ENCODE assay signal across 8 cellular contexts in genomic region chr2:189407161-189407943, GRCh38. TPM values are rescaled to one million over a fixed set of nuclear protein-coding genes. Genes with fewer than 3 reads are reported as not detected.
A peak's percentile ranks its signal among the peaks of the same experiment; 100 is the strongest.
DNase-seq lines count a peak whose midpoint lies in the region; ATAC-seq and TF ChIP-seq lines count a peak whose summit lies in the region.

No MANE protein-coding gene starts in this region.

- H2AFZ ChIP-seq in OCI-LY3 (ENCODE audit: low read depth, low read length) = peak overlapping the region; percentile 55; the same call in 1 of the 2 replicates
- H2AFZ ChIP-seq in neuronal stem cell (ENCODE audit: low read length) = peak overlapping the region; percentile 53

- no peak for TF ChIP-seq CTCF in OCI-LY3 (IDR thresholded peaks at IDR 0.05; ENCODE audit: low read depth, low read length)

- H4K91ac ChIP-seq in neuronal stem cell (ENCODE audit: low read depth, low read length, poor library complexity) = no peak overlapping the region

- H3K18ac ChIP-seq in neuronal stem cell (ENCODE audit: low read length) = no peak overlapping the region

- H3K9ac ChIP-seq in OCI-LY3 (ENCODE audit: low read length) (no peak overlapping the region), endocrine pancreas (ENCODE audit: control insufficient read depth, insufficient read depth, low read length) (no peak overlapping the region), neuronal stem cell (ENCODE audit: low read depth, low read length, poor library complexity) (no peak overlapping the region)

- no peak overlapping the region for H3K14ac ChIP-seq in neuronal stem cell (ENCODE audit: low read length)

- H2BK15ac ChIP-seq in neuronal stem cell (ENCODE audit: low read length) = no peak overlapping the region

- CTCF ChIA-PET in activated CD8-positive, alpha-beta memory T cell treated with anti-CD3 and anti-CD28 coated beads, Interleukin-2, amount 10 ng/mL, durations not matched to agents 7 days and 5 days (lab: Charles Lee) = interaction anchor here (0.8 to 2.5 kb wide), 3 partner anchors 265 to 882 kb away, joined by 3 to 15 read pairs (median 11); no protein-coding TSS in a partner anchor

- no peak overlapping the region for H3K27ac Mint-ChIP-seq in activated CD8-positive, alpha-beta memory T cell treated with anti-CD3 and anti-CD28 coated beads, Interleukin-2, amount 10 ng/mL, durations not matched to agents 7 days and 5 days

- peaks cover 3% of the 10 kb centered on the region for H3K27me3 Mint-ChIP-seq in activated CD8-positive, alpha-beta memory T cell treated with anti-CD3 and anti-CD28 coated beads, Interleukin-2, amount 10 ng/mL, durations not matched to agents 7 days and 5 days

- WGBS in neuronal stem cell (ENCODE audit: extremely low coverage in 2 of 2, insufficient read length in 2 of 2, insufficient replicate concordance in 1 of 2), 2 donors = no CpG with 5 or more reads among the region's 3 CpGs

- no peaks in the 10 kb centered on the region for H3K79me1 ChIP-seq in neuronal stem cell (ENCODE audit: low read depth, low read length)

- H3K4me3 Mint-ChIP-seq in activated CD8-positive, alpha-beta memory T cell treated with anti-CD3 and anti-CD28 coated beads, Interleukin-2, amount 10 ng/mL, durations not matched to agents 7 days and 5 days = no peak overlapping the region

- ATAC-seq in GM18873 (IDR thresholded peaks at IDR 0.05; ENCODE audit: low FRiP score, unreplicated experiment) (no peak), GM21528 (IDR thresholded peaks at IDR 0.05; ENCODE audit: low FRiP score, unreplicated experiment) (no peak)
- ATAC-seq in activated CD8-positive, alpha-beta memory T cell treated with anti-CD3 and anti-CD28 coated beads, Interleukin-2, amount 10 ng/mL, durations not matched to agents 7 days and 5 days = no peak

- no peak overlapping the region for H2AK5ac ChIP-seq in neuronal stem cell (ENCODE audit: low read depth, low read length)

- H3K9me3 ChIP-seq in OCI-LY3 (ENCODE audit: insufficient read depth, low read length) (no peaks in the 10 kb centered on the region), endocrine pancreas (ENCODE audit: control insufficient read depth, low read length) (no peaks in the 10 kb centered on the region), neuronal stem cell (replicated peaks in 1 of 2; ENCODE audit: control insufficient read depth in 2 of 2, insufficient read depth in 1 of 2, low read depth in 1 of 2, low read length in 2 of 2) (no peaks in the 10 kb centered on the region)

- no peak overlapping the region for H2BK5ac ChIP-seq in neuronal stem cell (ENCODE audit: low read length)

- no peaks in the 10 kb centered on the region for H3K9me3 Mint-ChIP-seq in activated CD8-positive, alpha-beta memory T cell treated with anti-CD3 and anti-CD28 coated beads, Interleukin-2, amount 10 ng/mL, durations not matched to agents 7 days and 5 days (ENCODE audit: low read depth)

- no peak overlapping the region for H3K23ac ChIP-seq in neuronal stem cell (ENCODE audit: low read depth, low read length, poor library complexity)

- H3K27ac ChIP-seq in OCI-LY3 (ENCODE audit: low read length) (no peak overlapping the region), neuronal stem cell (replicated peaks; ENCODE audit: low read length) (no peak overlapping the region)

- no peaks in the 10 kb centered on the region for H3K27me3 ChIP-seq in OCI-LY3 (ENCODE audit: low read depth, low read length)
- H3K27me3 ChIP-seq in endocrine pancreas (ENCODE audit: control insufficient read depth, insufficient read depth, low read length) = no peaks in the 10 kb centered on the region
- H3K27me3 ChIP-seq in neuronal stem cell (ENCODE audit: control insufficient read depth in 3 of 3, insufficient read depth in 3 of 3, low read depth in 1 of 3, low read length in 3 of 3) = no peaks in the 10 kb centered on the region

- no peak overlapping the region for H3K4me3 ChIP-seq in OCI-LY3 (ENCODE audit: low read length)
- H3K4me3 ChIP-seq in endocrine pancreas (ENCODE audit: control insufficient read depth, insufficient read depth, low read length) = peak overlapping the region; percentile 65
- no peak overlapping the region for H3K4me3 ChIP-seq in neuronal stem cell (ENCODE audit: low read length in 2 of 2)

- H3K4me2 ChIP-seq in OCI-LY3 (ENCODE audit: low read length) (0 out of 2 replicates have a peak overlapping the region, but pooled peaks have one; percentile 12), neuronal stem cell (ENCODE audit: insufficient read depth, low read length, poor library complexity, severe bottlenecking) (no peak overlapping the region)

- DNase-seq in ELR (ENCODE audit: low read depth) (peak; percentile 71), neuronal stem cell (ENCODE audit: low spot score) (no peak), foreskin melanocyte (no peak)
- no peak for DNase-seq in activated CD8-positive, alpha-beta memory T cell treated with anti-CD3 and anti-CD28 coated beads, Interleukin-2, amount 10 ng/mL, durations not matched to agents 7 days and 5 days

- H4K20me1 ChIP-seq in OCI-LY3 (ENCODE audit: insufficient read depth, low read length) = no peaks in the 10 kb centered on the region

- peaks cover 6% of the 10 kb centered on the region for H3K4me1 Mint-ChIP-seq in activated CD8-positive, alpha-beta memory T cell treated with anti-CD3 and anti-CD28 coated beads, Interleukin-2, amount 10 ng/mL, durations not matched to agents 7 days and 5 days

- H3K36me3 Mint-ChIP-seq in activated CD8-positive, alpha-beta memory T cell treated with anti-CD3 and anti-CD28 coated beads, Interleukin-2, amount 10 ng/mL, durations not matched to agents 7 days and 5 days = no peaks in the 10 kb centered on the region

- H3K36me3 ChIP-seq in OCI-LY3 (replicated peaks; ENCODE audit: low read depth, low read length) = no peaks in the 10 kb centered on the region
- no peaks in the 10 kb centered on the region for H3K36me3 ChIP-seq in endocrine pancreas (ENCODE audit: control insufficient read depth, insufficient read depth, low read length)
- no peaks in the 10 kb centered on the region for H3K36me3 ChIP-seq in neuronal stem cell (replicated peaks in 1 of 2; ENCODE audit: control insufficient read depth in 2 of 2, insufficient read depth in 2 of 2, low read length in 2 of 2)

- H3K4ac ChIP-seq in neuronal stem cell (ENCODE audit: low read length) = no peak overlapping the region

- no peak overlapping the region for H2BK120ac ChIP-seq in neuronal stem cell (ENCODE audit: low read depth, low read length)

- H4K8ac ChIP-seq in neuronal stem cell (ENCODE audit: low read depth, low read length) = no peak overlapping the region

- H2BK12ac ChIP-seq in neuronal stem cell (ENCODE audit: low read length) = no peak overlapping the region

- no peaks in the 10 kb centered on the region for H3K4me1 ChIP-seq in OCI-LY3 (ENCODE audit: low read length)
- H3K4me1 ChIP-seq in endocrine pancreas (ENCODE audit: control insufficient read depth, insufficient read depth, low read length) = peaks cover 8% of the 10 kb centered on the region
- H3K4me1 ChIP-seq in neuronal stem cell (ENCODE audit: control insufficient read depth in 2 of 2, insufficient read depth in 1 of 2, low read depth in 1 of 2, low read length in 2 of 2) = peaks cover 0 to 9% of the 10 kb centered on the region in 2 donors

- no peaks in the 10 kb centered on the region for H3K79me2 ChIP-seq in OCI-LY3 (ENCODE audit: low read length)

RNA-seq across cellular contexts. Expression of gene WDR75, which starts 33.9 kb away (rescaled TPM):
- polyA plus RNA-seq in neuronal stem cell (2013, experiment 1 of 2) = 46.7 TPM
- polyA plus RNA-seq in neuronal stem cell (2013, experiment 2 of 2) = 47.0 TPM
- 10 to 100 TPM; 41.1 to 55.5 TPM for total RNA-seq in activated CD8-positive, alpha-beta memory T cell treated with anti-CD3 and anti-CD28 coated beads, Interleukin-2, amount 10 ng/mL, durations not matched to agents 7 days and 5 days
